ENCODE assay signal across 17 cellular contexts in genomic region chr4:186780291-186781031, GRCh38.
"Had no signal": no experiment of that assay in that cellular context is flagged by ENCODE, and none has a peak within 500 bp of the region (broad histone marks: within the 10 kb centered on the region; RNA-seq: fewer than 3 reads in every experiment).

No MANE protein-coding gene starts in this region.

- H3K9ac ChIP-seq: parathyroid adenoma had no signal

- H3K4me1 ChIP-seq: ascending aorta, left lung, parathyroid adenoma, sigmoid colon, thyroid gland had no signal

- H3K27me3 ChIP-seq: ascending aorta, cardiac muscle cell, left lung, sigmoid colon, thyroid gland had no signal

- H2AFZ ChIP-seq: parathyroid adenoma had no signal

- H3K9me3 ChIP-seq: ascending aorta, left lung, sigmoid colon, thyroid gland had no signal

- DNase-seq: activated CD4-positive, alpha-beta T cell treated with anti-CD3 and anti-CD28 coated beads, Interleukin-2, amount 50 U/mL, for 48 hours; activated CD4-positive, CD25-positive, alpha-beta regulatory T cell treated with anti-CD3 and anti-CD28 coated beads, Interleukin-2, amount 50 U/mL, for 72 hours; activated gamma-delta T cell; dermis blood vessel endothelial cell; effector memory CD4-positive, alpha-beta T cell; islet precursor cell; left lung; sigmoid colon; stimulated activated naive B cell treated with anti-CD40 and anti-IgM and Interleukin-4, amounts not matched to agents 10 μg/mL and 1 μg/mL and 100 μg/mL, for 72 hours; SW 1271; T-helper 2 cell; thyroid gland had no signal

- H3K79me2 ChIP-seq: parathyroid adenoma had no signal

- ATAC-seq: left lung; stimulated activated naive B cell treated with anti-CD40 and anti-IgM and Interleukin-4, amounts not matched to agents 10 μg/mL and 1 μg/mL and 100 μg/mL, for 72 hours had no signal

- H3K4me3 ChIP-seq: ascending aorta, cardiac muscle cell, left lung, sigmoid colon, thyroid gland had no signal

- H3K36me3 ChIP-seq: ascending aorta, cardiac muscle cell, left lung, sigmoid colon, thyroid gland had no signal

- H3K27ac ChIP-seq: ascending aorta, cardiac muscle cell, left lung, parathyroid adenoma, sigmoid colon, thyroid gland, VCaP had no signal

- FAIRE-seq: endothelial cell of umbilical vein had no signal
